Comparison of ENCODE assay signal across 1 cellular context in the genomic region with DNA sequence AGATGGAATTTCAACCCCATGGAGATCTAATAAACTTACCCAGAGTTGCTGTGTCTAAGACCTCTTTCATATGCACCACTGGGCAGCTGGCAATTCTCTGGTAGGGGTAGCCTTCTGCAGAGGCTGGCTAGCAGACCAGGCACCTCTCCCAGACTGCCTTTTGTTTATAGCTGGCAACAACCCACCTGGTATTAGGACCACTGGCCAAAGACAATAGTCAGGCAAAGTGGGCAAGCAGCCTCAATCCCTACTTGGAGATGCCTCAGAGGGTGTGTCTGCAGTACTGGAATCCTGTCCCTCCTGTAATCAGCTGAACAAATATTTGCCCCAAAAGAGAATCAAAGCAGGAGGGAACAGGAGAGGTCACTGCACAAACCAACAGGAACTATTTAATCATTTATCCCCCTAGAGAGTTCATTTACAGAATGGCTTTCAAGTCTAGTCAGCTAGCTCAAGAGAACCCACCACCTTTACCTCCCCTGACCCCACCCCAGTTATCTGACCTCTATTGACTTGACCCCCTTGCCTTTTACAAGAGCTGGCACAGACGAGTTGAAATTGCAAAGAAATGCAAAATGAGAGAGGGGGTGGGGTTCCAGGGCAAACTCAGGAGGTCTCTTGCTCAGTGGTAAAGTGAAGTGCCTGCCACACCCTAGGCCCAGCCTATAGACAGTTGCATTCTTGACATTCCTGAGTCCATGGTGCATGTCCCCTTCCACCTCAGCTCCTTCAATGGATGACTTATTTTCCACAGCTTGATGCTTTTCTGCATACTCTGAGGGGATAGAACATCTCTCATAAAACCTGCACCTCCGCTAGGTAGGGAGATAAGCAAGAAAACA.
A peak's percentile ranks its signal among the peaks of the same experiment; 100 is the strongest.
TF ChIP-seq lines count a peak whose summit lies in the region.

No MANE protein-coding gene starts in this region.

TF ChIP-seq in HepG2, 621 proteins besides CTCF, POLR2A, EP300 and RAD21 (continued from another document and continues in another):
- TF ChIP-seq, protein P1, sequence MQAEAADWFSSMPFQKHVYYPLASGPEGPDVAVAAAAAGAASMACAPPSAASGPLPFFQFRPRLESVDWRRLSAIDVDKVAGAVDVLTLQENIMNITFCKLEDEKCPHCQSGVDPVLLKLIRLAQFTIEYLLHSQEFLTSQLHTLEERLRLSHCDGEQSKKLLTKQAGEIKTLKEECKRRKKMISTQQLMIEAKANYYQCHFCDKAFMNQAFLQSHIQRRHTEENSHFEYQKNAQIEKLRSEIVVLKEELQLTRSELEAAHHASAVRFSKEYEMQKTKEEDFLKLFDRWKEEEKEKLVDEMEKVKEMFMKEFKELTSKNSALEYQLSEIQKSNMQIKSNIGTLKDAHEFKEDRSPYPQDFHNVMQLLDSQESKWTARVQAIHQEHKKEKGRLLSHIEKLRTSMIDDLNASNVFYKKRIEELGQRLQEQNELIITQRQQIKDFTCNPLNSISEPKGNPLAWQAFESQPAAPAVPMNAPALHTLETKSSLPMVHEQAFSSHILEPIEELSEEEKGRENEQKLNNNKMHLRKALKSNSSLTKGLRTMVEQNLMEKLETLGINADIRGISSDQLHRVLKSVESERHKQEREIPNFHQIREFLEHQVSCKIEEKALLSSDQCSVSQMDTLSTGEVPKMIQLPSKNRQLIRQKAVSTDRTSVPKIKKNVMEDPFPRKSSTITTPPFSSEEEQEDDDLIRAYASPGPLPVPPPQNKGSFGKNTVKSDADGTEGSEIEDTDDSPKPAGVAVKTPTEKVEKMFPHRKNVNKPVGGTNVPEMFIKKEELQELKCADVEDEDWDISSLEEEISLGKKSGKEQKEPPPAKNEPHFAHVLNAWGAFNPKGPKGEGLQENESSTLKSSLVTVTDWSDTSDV (CRISPR knock-in tag; IDR thresholded peaks at IDR 0.05), result no peak
- TF ChIP-seq, protein P2, sequence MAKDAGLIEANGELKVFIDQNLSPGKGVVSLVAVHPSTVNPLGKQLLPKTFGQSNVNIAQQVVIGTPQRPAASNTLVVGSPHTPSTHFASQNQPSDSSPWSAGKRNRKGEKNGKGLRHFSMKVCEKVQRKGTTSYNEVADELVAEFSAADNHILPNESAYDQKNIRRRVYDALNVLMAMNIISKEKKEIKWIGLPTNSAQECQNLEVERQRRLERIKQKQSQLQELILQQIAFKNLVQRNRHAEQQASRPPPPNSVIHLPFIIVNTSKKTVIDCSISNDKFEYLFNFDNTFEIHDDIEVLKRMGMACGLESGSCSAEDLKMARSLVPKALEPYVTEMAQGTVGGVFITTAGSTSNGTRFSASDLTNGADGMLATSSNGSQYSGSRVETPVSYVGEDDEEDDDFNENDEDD (CRISPR knock-in tag; IDR thresholded peaks at IDR 0.05; ENCODE audit: borderline replicate concordance), result peak; percentile 46; the same call in 1 of the 2 replicates
- TF ChIP-seq ZNF562 (CRISPR knock-in tag; IDR thresholded peaks at IDR 0.05; ENCODE audit: borderline replicate concordance) (no peak), RARA (CRISPR knock-in tag; IDR thresholded peaks at IDR 0.05) (peak; percentile 99), FOSL1 (CRISPR knock-in tag; IDR thresholded peaks at IDR 0.05; ENCODE audit: borderline replicate concordance) (peak; percentile 21; the same call in 1 of the 2 replicates), ZNF317 (CRISPR knock-in tag; IDR thresholded peaks at IDR 0.05) (no peak), TMF1 (CRISPR knock-in tag; IDR thresholded peaks at IDR 0.05; ENCODE audit: low read depth) (peak; percentile 80; the same call in 1 of the 2 replicates), ZNF761 (CRISPR knock-in tag; conservative IDR thresholded peaks at IDR 0.05) (peak; percentile 84), HDAC1 (CRISPR knock-in tag; IDR thresholded peaks at IDR 0.05) (peak; percentile 98), ZNF607 (CRISPR knock-in tag; IDR thresholded peaks at IDR 0.05; ENCODE audit: borderline replicate concordance) (no peak), EED (CRISPR knock-in tag; IDR thresholded peaks at IDR 0.05) (no peak), ZFP90 (CRISPR knock-in tag; IDR thresholded peaks at IDR 0.05; ENCODE audit: borderline replicate concordance) (peak; percentile 95), JARID2 (CRISPR knock-in tag; IDR thresholded peaks at IDR 0.05; ENCODE audit: insufficient replicate concordance) (peak; percentile 45), ZNF788 (CRISPR knock-in tag; IDR thresholded peaks at IDR 0.05; ENCODE audit: borderline replicate concordance) (no peak), ZNF484 (CRISPR knock-in tag; IDR thresholded peaks at IDR 0.05; ENCODE audit: borderline replicate concordance, low read depth) (no peak), ZNF329 (CRISPR knock-in tag; IDR thresholded peaks at IDR 0.05; ENCODE audit: low read depth) (no peak), SSRP1 (CRISPR knock-in tag; IDR thresholded peaks at IDR 0.05) (peak; percentile 96; the same call in 1 of the 2 replicates), CBX5 (CRISPR knock-in tag; IDR thresholded peaks at IDR 0.05; ENCODE audit: borderline replicate concordance) (peak; percentile 32; the same call in 1 of the 2 replicates), ZNF136 (CRISPR knock-in tag; IDR thresholded peaks at IDR 0.05; ENCODE audit: low read depth) (peak; percentile 72; the same call in 1 of the 2 replicates), SAP130 (CRISPR knock-in tag; IDR thresholded peaks at IDR 0.05; ENCODE audit: low read depth) (peak; percentile 99), MEIS2 (CRISPR knock-in tag; IDR thresholded peaks at IDR 0.05) (peak; percentile 93), ZNF605 (CRISPR knock-in tag; IDR thresholded peaks at IDR 0.05) (peak; percentile 31; the same call in 1 of the 2 replicates), FOXK1 (CRISPR knock-in tag; IDR thresholded peaks at IDR 0.05; ENCODE audit: borderline replicate concordance, low read depth) (0 out of 2 replicates have a peak, but pooled peaks have one; percentile 76), FOXM1 (CRISPR knock-in tag; IDR thresholded peaks at IDR 0.05) (no peak), SYNCRIP (IDR thresholded peaks at IDR 0.05; ENCODE audit: insufficient read depth, low read depth, low read length) (no peak), PCBP1 (IDR thresholded peaks at IDR 0.05; ENCODE audit: borderline replicate concordance, low read depth, low read length) (no peak), MYC (CRISPR knock-in tag; IDR thresholded peaks at IDR 0.05; ENCODE audit: borderline replicate concordance) (peak; percentile 31; the same call in 1 of the 2 replicates), KAT7 (CRISPR knock-in tag; IDR thresholded peaks at IDR 0.05; ENCODE audit: borderline replicate concordance) (no peak; the same call in 1 of the 2 replicates)
- TF ChIP-seq, protein P3, sequence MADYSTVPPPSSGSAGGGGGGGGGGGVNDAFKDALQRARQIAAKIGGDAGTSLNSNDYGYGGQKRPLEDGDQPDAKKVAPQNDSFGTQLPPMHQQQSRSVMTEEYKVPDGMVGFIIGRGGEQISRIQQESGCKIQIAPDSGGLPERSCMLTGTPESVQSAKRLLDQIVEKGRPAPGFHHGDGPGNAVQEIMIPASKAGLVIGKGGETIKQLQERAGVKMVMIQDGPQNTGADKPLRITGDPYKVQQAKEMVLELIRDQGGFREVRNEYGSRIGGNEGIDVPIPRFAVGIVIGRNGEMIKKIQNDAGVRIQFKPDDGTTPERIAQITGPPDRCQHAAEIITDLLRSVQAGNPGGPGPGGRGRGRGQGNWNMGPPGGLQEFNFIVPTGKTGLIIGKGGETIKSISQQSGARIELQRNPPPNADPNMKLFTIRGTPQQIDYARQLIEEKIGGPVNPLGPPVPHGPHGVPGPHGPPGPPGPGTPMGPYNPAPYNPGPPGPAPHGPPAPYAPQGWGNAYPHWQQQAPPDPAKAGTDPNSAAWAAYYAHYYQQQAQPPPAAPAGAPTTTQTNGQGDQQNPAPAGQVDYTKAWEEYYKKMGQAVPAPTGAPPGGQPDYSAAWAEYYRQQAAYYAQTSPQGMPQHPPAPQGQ (CRISPR knock-in tag; IDR thresholded peaks at IDR 0.05; ENCODE audit: borderline replicate concordance), result peak; percentile 65; the same call in 1 of the 2 replicates
- TF ChIP-seq, protein P4, sequence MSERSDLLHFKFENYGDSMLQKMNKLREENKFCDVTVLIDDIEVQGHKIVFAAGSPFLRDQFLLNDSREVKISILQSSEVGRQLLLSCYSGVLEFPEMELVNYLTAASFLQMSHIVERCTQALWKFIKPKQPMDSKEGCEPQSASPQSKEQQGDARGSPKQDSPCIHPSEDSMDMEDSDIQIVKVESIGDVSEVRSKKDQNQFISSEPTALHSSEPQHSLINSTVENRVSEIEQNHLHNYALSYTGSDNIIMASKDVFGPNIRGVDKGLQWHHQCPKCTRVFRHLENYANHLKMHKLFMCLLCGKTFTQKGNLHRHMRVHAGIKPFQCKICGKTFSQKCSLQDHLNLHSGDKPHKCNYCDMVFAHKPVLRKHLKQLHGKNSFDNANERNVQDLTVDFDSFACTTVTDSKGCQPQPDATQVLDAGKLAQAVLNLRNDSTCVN (CRISPR knock-in tag; IDR thresholded peaks at IDR 0.05; ENCODE audit: borderline replicate concordance), result peak; percentile 77; the same call in 1 of the 2 replicates
- TF ChIP-seq, protein P5, sequence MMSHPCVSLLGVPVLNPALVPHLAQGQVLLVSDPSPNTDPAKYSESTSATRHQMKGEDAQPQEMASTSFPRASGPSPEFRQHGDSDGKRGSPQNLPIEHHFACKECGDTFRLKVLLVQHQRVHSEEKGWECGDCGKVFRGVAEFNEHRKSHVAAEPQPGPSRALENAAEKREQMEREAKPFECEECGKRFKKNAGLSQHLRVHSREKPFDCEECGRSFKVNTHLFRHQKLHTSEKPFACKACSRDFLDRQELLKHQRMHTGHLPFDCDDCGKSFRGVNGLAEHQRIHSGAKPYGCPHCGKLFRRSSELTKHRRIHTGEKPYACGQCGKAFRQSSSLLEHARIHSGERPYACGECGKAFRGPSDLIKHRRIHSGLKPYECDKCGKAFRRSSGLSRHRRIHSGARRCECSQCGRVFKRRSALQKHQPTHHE (CRISPR knock-in tag; IDR thresholded peaks at IDR 0.05; ENCODE audit: borderline replicate concordance), result peak; percentile 93; the same call in 1 of the 2 replicates
- TF ChIP-seq, protein P6, sequence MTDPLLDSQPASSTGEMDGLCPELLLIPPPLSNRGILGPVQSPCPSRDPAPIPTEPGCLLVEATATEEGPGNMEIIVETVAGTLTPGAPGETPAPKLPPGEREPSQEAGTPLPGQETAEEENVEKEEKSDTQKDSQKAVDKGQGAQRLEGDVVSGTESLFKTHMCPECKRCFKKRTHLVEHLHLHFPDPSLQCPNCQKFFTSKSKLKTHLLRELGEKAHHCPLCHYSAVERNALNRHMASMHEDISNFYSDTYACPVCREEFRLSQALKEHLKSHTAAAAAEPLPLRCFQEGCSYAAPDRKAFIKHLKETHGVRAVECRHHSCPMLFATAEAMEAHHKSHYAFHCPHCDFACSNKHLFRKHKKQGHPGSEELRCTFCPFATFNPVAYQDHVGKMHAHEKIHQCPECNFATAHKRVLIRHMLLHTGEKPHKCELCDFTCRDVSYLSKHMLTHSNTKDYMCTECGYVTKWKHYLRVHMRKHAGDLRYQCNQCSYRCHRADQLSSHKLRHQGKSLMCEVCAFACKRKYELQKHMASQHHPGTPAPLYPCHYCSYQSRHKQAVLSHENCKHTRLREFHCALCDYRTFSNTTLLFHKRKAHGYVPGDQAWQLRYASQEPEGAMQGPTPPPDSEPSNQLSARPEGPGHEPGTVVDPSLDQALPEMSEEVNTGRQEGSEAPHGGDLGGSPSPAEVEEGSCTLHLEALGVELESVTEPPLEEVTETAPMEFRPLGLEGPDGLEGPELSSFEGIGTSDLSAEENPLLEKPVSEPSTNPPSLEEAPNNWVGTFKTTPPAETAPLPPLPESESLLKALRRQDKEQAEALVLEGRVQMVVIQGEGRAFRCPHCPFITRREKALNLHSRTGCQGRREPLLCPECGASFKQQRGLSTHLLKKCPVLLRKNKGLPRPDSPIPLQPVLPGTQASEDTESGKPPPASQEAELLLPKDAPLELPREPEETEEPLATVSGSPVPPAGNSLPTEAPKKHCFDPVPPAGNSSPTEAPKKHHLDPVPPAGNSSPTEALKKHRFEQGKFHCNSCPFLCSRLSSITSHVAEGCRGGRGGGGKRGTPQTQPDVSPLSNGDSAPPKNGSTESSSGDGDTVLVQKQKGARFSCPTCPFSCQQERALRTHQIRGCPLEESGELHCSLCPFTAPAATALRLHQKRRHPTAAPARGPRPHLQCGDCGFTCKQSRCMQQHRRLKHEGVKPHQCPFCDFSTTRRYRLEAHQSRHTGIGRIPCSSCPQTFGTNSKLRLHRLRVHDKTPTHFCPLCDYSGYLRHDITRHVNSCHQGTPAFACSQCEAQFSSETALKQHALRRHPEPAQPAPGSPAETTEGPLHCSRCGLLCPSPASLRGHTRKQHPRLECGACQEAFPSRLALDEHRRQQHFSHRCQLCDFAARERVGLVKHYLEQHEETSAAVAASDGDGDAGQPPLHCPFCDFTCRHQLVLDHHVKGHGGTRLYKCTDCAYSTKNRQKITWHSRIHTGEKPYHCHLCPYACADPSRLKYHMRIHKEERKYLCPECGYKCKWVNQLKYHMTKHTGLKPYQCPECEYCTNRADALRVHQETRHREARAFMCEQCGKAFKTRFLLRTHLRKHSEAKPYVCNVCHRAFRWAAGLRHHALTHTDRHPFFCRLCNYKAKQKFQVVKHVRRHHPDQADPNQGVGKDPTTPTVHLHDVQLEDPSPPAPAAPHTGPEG (CRISPR knock-in tag; IDR thresholded peaks at IDR 0.05), result peak; percentile 33; the same call in 1 of the 2 replicates
- TF ChIP-seq, protein P7, sequence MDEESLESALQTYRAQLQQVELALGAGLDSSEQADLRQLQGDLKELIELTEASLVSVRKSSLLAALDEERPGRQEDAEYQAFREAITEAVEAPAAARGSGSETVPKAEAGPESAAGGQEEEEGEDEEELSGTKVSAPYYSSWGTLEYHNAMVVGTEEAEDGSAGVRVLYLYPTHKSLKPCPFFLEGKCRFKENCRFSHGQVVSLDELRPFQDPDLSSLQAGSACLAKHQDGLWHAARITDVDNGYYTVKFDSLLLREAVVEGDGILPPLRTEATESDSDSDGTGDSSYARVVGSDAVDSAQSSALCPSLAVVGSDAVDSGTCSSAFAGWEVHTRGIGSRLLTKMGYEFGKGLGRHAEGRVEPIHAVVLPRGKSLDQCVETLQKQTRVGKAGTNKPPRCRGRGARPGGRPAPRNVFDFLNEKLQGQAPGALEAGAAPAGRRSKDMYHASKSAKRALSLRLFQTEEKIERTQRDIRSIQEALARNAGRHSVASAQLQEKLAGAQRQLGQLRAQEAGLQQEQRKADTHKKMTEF (CRISPR knock-in tag; IDR thresholded peaks at IDR 0.05), result peak; percentile 98
- TF ChIP-seq, protein P8, sequence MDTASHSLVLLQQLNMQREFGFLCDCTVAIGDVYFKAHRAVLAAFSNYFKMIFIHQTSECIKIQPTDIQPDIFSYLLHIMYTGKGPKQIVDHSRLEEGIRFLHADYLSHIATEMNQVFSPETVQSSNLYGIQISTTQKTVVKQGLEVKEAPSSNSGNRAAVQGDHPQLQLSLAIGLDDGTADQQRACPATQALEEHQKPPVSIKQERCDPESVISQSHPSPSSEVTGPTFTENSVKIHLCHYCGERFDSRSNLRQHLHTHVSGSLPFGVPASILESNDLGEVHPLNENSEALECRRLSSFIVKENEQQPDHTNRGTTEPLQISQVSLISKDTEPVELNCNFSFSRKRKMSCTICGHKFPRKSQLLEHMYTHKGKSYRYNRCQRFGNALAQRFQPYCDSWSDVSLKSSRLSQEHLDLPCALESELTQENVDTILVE (CRISPR knock-in tag; IDR thresholded peaks at IDR 0.05), result peak; percentile 76
